8 cellular contexts compared by ENCODE assay signal in genomic region chr2:27379383-27379839, GRCh38. TPM values are rescaled to one million over a fixed set of nuclear protein-coding genes. Genes with fewer than 3 reads are reported as not detected.
DNase-seq lines count a peak whose midpoint lies in the region; ATAC-seq, FAIRE-seq and TF ChIP-seq lines count a peak whose summit lies in the region.

No MANE protein-coding gene starts in this region.

- intact Hi-C loops in MCF 10A (cut with micrococcal nuclease): no loop called here

- peak overlapping the region; percentile 93 for H3K4me2 ChIP-seq in A549

- peaks cover 24% of the 10 kb centered on the region for H3K4me1 ChIP-seq in A549
- H3K4me1 ChIP-seq in HUES6 (ENCODE audit: control insufficient read depth, insufficient read depth, low read length): peaks cover 14% of the 10 kb centered on the region
- H3K4me1 ChIP-seq in mucosa of rectum (ENCODE audit: control insufficient read depth in 2 of 2, insufficient read depth in 2 of 2, low read length in 2 of 2): peaks cover 21 to 23% of the 10 kb centered on the region in 2 donors

- H3K27me3 Mint-ChIP-seq in MCF 10A (ENCODE audit: insufficient read depth, unreplicated experiment): no peaks in the 10 kb centered on the region

- CTCF ChIA-PET in A549 (lab: Yijun Ruan, JAX) (interaction anchor here (0.6 to 6.9 kb wide), 10 partner anchors 8 to 145 kb away, joined by 3 to 50 read pairs (median 4); partner anchors contain the start of genes EIF2B4 and SNX17), MCF 10A (lab: Yijun Ruan, JAX) (interaction anchor here (0.6 to 2.9 kb wide), 5 partner anchors 8 to 869 kb away, joined by 3 to 14 read pairs (median 5); partner anchors contain the start of gene MPV17), HEK293T (lab: Yijun Ruan, JAX) (no interaction called here)

- no peak for DNase-seq in A549 (ENCODE audit: low read depth in 1 of 2, low spot score in 1 of 2)
- DNase-seq in MCF 10A (ENCODE audit: unreplicated experiment): no peak
- no peak for DNase-seq in cerebellum (ENCODE audit: low spot score)
- no peak for DNase-seq in HEK293T (ENCODE audit: extremely low spot score)
- DNase-seq in HPDE6-E6E7 (ENCODE audit: extremely low spot score): no peak
- no peak for DNase-seq in cerebellar nuclear complex (lab: John Stamatoyannopoulos, UW)

- H3K9ac ChIP-seq in HUES6 (ENCODE audit: low read length): peak overlapping the region; percentile 97
- H3K9ac ChIP-seq in mucosa of rectum (ENCODE audit: low read depth in 1 of 2, low read length in 2 of 2): peak overlapping the region; percentile 80 to 92

- no peak for TF ChIP-seq CTCF in A549 (IDR thresholded peaks at IDR 0.05)
- no peak for TF ChIP-seq CTCF in MCF 10A (IDR thresholded peaks at IDR 0.05; ENCODE audit: unreplicated experiment)

- H3K36me3 Mint-ChIP-seq in MCF 10A (ENCODE audit: insufficient read depth, unreplicated experiment): peaks cover 80% of the 10 kb centered on the region

- H3K36me3 ChIP-seq in HUES6 (ENCODE audit: control insufficient read depth, insufficient read depth, low read length) (peaks cover 79% of the 10 kb centered on the region), mucosa of rectum (ENCODE audit: control insufficient read depth in 2 of 2, insufficient read depth in 2 of 2, low read length in 2 of 2) (peaks cover 54 to 62% of the 10 kb centered on the region in 2 donors)

- H3K9me3 ChIP-seq in A549: no peaks in the 10 kb centered on the region
- no peaks in the 10 kb centered on the region for H3K9me3 ChIP-seq in HUES6 (ENCODE audit: control insufficient read depth, insufficient read depth, low read depth, low read length)
- no peaks in the 10 kb centered on the region for H3K9me3 ChIP-seq in mucosa of rectum (ENCODE audit: control insufficient read depth in 2 of 2, low read length in 2 of 2)

- H3K4me3 ChIP-seq in A549 (peak overlapping the region; percentile 72), HUES6 (ENCODE audit: low read depth, low read length) (peak overlapping the region; percentile 83), mucosa of rectum (ENCODE audit: low read length in 2 of 2) (peak overlapping the region; percentile 78 to 90)

- peak overlapping the region; percentile 84 for H3K4me3 Mint-ChIP-seq in MCF 10A (ENCODE audit: unreplicated experiment)

- H3K27ac ChIP-seq in A549: peak overlapping the region; percentile 92 to 94
- no peak overlapping the region; the same call in 1 of the 2 replicates for H3K27ac ChIP-seq in HUES6 (ENCODE audit: low read depth, low read length)
- peak overlapping the region; percentile 81 to 89 for H3K27ac ChIP-seq in mucosa of rectum (ENCODE audit: low read depth in 2 of 2, low read length in 2 of 2)

- TF ChIP-seq RAD21 in A549 (conservative IDR thresholded peaks at IDR 0.05 in 1 of 2, IDR thresholded peaks at IDR 0.05 in 1 of 2): no peak

- POLR2A ChIA-PET in A549 (lab: Yijun Ruan, JAX) (interaction anchor here (2.0 to 3.0 kb wide), 3 partner anchors 10 to 30 kb away, joined by 8 to 26 read pairs (median 18); partner anchors contain the start of genes EIF2B4, GTF3C2, PPM1G and SNX17), MCF 10A (lab: Yijun Ruan, JAX) (interaction anchor here (0.6 to 5.6 kb wide), 11 partner anchors 9 to 400 kb away, joined by 3 to 114 read pairs (median 12); partner anchors contain the start of genes CCDC121, EIF2B4, GPN1 and GTF3C2), HEK293T (lab: Yijun Ruan, JAX) (interaction anchor here (0.6 to 3.0 kb wide), 6 partner anchors 8 to 325 kb away, joined by 3 to 20 read pairs (median 10); partner anchors contain the start of genes EIF2B4, NRBP1, PPM1G and SNX17)

- H3K27me3 ChIP-seq in HUES6 (ENCODE audit: control insufficient read depth, insufficient read depth, low read length) (no peaks in the 10 kb centered on the region), mucosa of rectum (ENCODE audit: control insufficient read depth in 2 of 2, insufficient read depth in 2 of 2, low read length in 2 of 2) (no peaks in the 10 kb centered on the region)

- H3K27ac Mint-ChIP-seq in MCF 10A (ENCODE audit: low read depth, unreplicated experiment): peak overlapping the region; percentile 93

- peaks cover 16% of the 10 kb centered on the region for H3K4me1 Mint-ChIP-seq in MCF 10A (ENCODE audit: insufficient read depth, unreplicated experiment)

- FAIRE-seq in A549 (lab: Jason Lieb, UNC): no peak

- no peak for ATAC-seq in A549

- 89% methylated on average over 2 of the region's 2 CpGs for WGBS in A549 (ENCODE audit: missing lambda C conversion rate)

- H3K9me3 Mint-ChIP-seq in MCF 10A (ENCODE audit: unreplicated experiment): no peaks in the 10 kb centered on the region

- BruUV-seq in MCF 10A (replicated peaks; lab: Mats Ljungman, UMichigan): TSS peak; percentile 13

- no peak for TF ChIP-seq EP300 in A549 (IDR thresholded peaks at IDR 0.05)

- TF ChIP-seq POLR2A in A549 (IDR thresholded peaks at IDR 0.05; ENCODE audit: low read length): no peak

TF ChIP-seq in A549, 52 proteins besides CTCF, POLR2A, EP300 and RAD21 (continues in another document):
- TF ChIP-seq, protein P1, sequence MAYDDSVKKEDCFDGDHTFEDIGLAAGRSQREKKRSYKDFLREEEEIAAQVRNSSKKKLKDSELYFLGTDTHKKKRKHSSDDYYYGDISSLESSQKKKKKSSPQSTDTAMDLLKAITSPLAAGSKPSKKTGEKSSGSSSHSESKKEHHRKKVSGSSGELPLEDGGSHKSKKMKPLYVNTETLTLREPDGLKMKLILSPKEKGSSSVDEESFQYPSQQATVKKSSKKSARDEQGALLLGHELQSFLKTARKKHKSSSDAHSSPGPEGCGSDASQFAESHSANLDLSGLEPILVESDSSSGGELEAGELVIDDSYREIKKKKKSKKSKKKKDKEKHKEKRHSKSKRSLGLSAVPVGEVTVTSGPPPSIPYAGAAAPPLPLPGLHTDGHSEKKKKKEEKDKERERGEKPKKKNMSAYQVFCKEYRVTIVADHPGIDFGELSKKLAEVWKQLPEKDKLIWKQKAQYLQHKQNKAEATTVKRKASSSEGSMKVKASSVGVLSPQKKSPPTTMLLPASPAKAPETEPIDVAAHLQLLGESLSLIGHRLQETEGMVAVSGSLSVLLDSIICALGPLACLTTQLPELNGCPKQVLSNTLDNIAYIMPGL (CRISPR knock-in tag; IDR thresholded peaks at IDR 0.05; ENCODE audit: borderline replicate concordance): 0 out of 2 replicates have a peak, but pooled peaks have one; percentile 49
- TF ChIP-seq TFCP2L1 (CRISPR knock-in tag; IDR thresholded peaks at IDR 0.05) (no peak), KDM5A (IDR thresholded peaks at IDR 0.05) (no peak)

TF ChIP-seq in HEK293T, 16 proteins besides CTCF, POLR2A, EP300 and RAD21:
- TF ChIP-seq ZNF384 (IDR thresholded peaks at IDR 0.05): no peak
- no peak for TF ChIP-seq LEF1 (IDR thresholded peaks at IDR 0.05; ENCODE audit: borderline replicate concordance)
- no peak for TF ChIP-seq ELF4 (IDR thresholded peaks at IDR 0.05)
- no peak for TF ChIP-seq ARNT (IDR thresholded peaks at IDR 0.05)
- no peak for TF ChIP-seq FOXA1 (IDR thresholded peaks at IDR 0.05)
- no peak for TF ChIP-seq NFRKB (IDR thresholded peaks at IDR 0.05)
- TF ChIP-seq BHLHE40 (IDR thresholded peaks at IDR 0.05; ENCODE audit: borderline replicate concordance): no peak
- TF ChIP-seq L3MBTL2 (conservative IDR thresholded peaks at IDR 0.05): no peak
- TF ChIP-seq FOXK2 (IDR thresholded peaks at IDR 0.05): no peak
- no peak for TF ChIP-seq TARDBP (IDR thresholded peaks at IDR 0.05)

RNA-seq across cellular contexts. Expression of gene ZNF513, which starts 1.1 kb away (rescaled TPM):
- polyA plus RNA-seq in A549 (2011; rRNA removed): 9.9 and 10.8 TPM in 2 replicates
- polyA plus RNA-seq in A549 (2012; cell fraction: cytosol; rRNA removed): 17.4 and 22.5 TPM in 2 replicates
- polyA plus RNA-seq in A549 (2012; cell fraction: nucleus; rRNA removed): 45.0 and 49.8 TPM in 2 replicates
- polyA plus RNA-seq in A549 (2017; fragmentation: RNase III; extraction: RNeasy Plus Mini Kit Qiagen cat#74134 plus additional on column Dnase treatment): 13.1 to 22.7 TPM (median 22.1 TPM) in 3 replicates
- polyA minus RNA-seq in A549 (2011; rRNA and poly(A)+ RNA removed): 12.3 and 13.8 TPM in 2 replicates
- total RNA-seq in MCF 10A (2022): 14.8 and 16.2 TPM in 2 replicates
- 9.9 TPM for total RNA-seq in cerebellum

RNA-seq across cellular contexts. Expression of gene SNX17, which starts 9.0 kb away (rescaled TPM):
- polyA plus RNA-seq in A549 (2011; rRNA removed) (141 and 158 TPM in 2 replicates), A549 (2017; fragmentation: RNase III; extraction: RNeasy Plus Mini Kit Qiagen cat#74134 plus additional on column Dnase treatment) (150 to 166 TPM (median 154 TPM) in 3 replicates)
- polyA plus RNA-seq in A549 (2012; cell fraction: cytosol; rRNA removed): 137 and 149 TPM in 2 replicates
- polyA plus RNA-seq in A549 (2012; cell fraction: nucleus; rRNA removed): 150 and 155 TPM in 2 replicates
- 117 and 132 TPM in 2 replicates for polyA minus RNA-seq in A549 (2011; rRNA and poly(A)+ RNA removed)
- total RNA-seq in MCF 10A (2022) (101 and 125 TPM in 2 replicates), cerebellum (42.2 TPM)

RNA-seq across cellular contexts. Expression of gene EIF2B4, which starts 9.3 kb away (rescaled TPM):
- polyA plus RNA-seq in A549 (2011; rRNA removed) (62.8 and 90.3 TPM in 2 replicates), A549 (2017; fragmentation: RNase III; extraction: RNeasy Plus Mini Kit Qiagen cat#74134 plus additional on column Dnase treatment) (73.5 to 75.8 TPM (median 74.5 TPM) in 3 replicates)
- 55.2 and 60.3 TPM in 2 replicates for polyA plus RNA-seq in A549 (2012; cell fraction: cytosol; rRNA removed)
- 84.3 and 131 TPM in 2 replicates for polyA plus RNA-seq in A549 (2012; cell fraction: nucleus; rRNA removed)
- 72.8 and 84.0 TPM in 2 replicates for polyA minus RNA-seq in A549 (2011; rRNA and poly(A)+ RNA removed)
- total RNA-seq in MCF 10A (2022) (42.7 and 50.1 TPM in 2 replicates), cerebellum (14.1 TPM)

RNA-seq across cellular contexts. Expression of gene GTF3C2, which starts 22.8 kb away (rescaled TPM):
- polyA plus RNA-seq in A549 (2011; rRNA removed): 101 and 130 TPM in 2 replicates
- polyA plus RNA-seq in A549 (2012; cell fraction: cytosol; rRNA removed): 77.7 and 97.8 TPM in 2 replicates
- polyA plus RNA-seq in A549 (2012; cell fraction: nucleus; rRNA removed): 154 and 161 TPM in 2 replicates
- polyA plus RNA-seq in A549 (2017; fragmentation: RNase III; extraction: RNeasy Plus Mini Kit Qiagen cat#74134 plus additional on column Dnase treatment): 69.2 to 78.2 TPM (median 75.4 TPM) in 3 replicates
- 100 and 126 TPM in 2 replicates for polyA minus RNA-seq in A549 (2011; rRNA and poly(A)+ RNA removed)
- total RNA-seq in MCF 10A (2022): 47.5 and 47.8 TPM in 2 replicates
- total RNA-seq in cerebellum: 40.9 TPM

RNA-seq across cellular contexts. Expression of gene PPM1G, which starts 30.0 kb away (rescaled TPM):
- polyA plus RNA-seq in A549 (2011; rRNA removed) (123 and 129 TPM in 2 replicates), A549 (2017; fragmentation: RNase III; extraction: RNeasy Plus Mini Kit Qiagen cat#74134 plus additional on column Dnase treatment) (222 to 230 TPM (median 230 TPM) in 3 replicates)
- 113 and 119 TPM in 2 replicates for polyA plus RNA-seq in A549 (2012; cell fraction: cytosol; rRNA removed)
- 85.0 and 104 TPM in 2 replicates for polyA plus RNA-seq in A549 (2012; cell fraction: nucleus; rRNA removed)
- polyA minus RNA-seq in A549 (2011; rRNA and poly(A)+ RNA removed): 108 and 111 TPM in 2 replicates
- total RNA-seq in MCF 10A (2022) (85.7 and 123 TPM in 2 replicates), cerebellum (37.5 TPM)
